19 cellular contexts compared by ENCODE assay signal in the genomic region with DNA sequence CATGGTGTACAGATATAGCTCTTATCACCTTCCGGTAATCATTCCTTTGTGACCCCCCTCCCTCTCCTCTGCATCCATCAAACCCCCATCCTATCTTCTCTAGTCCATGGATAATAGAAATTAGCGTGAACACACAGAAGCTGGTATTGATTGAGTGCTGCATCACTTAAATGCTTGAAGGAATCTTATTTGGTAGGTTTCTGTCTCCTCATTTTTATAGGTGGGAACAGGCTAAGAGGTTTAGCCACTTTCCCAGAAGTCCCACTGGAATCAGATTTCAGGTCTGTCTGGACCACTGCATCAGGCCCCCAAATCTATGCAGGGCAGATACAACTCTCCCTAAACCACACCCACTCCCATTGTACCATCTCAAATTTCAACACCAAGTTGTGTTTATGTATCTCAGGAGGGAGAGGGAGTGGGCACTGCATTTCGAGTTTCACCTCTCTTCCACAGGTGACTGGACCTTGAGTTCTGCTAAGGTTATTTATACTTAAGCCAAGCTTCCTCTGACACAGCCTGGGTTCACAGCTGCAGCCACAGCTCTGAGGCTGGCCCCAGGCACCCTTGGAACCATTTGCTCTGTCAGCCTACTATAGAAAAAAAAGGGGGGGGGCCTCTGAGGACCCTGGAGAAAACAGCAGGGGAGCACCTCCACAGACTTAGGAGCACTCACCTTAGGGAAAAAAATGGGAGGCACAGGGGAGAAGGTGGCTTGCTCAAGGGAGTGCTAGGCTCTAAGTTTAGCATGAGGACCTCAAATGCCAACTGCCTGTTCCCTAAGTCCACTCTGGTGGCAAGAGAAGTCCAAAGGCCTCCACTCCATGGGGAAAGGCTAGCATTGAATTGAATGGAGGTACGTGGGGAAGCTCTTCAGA. TPM values are rescaled to one million over a fixed set of nuclear protein-coding genes. Genes with fewer than 3 reads are reported as not detected.
A peak's percentile ranks its signal among the peaks of the same experiment; 100 is the strongest.
DNase-seq lines count a peak whose midpoint lies in the region; ATAC-seq and TF ChIP-seq lines count a peak whose summit lies in the region.
"Had no signal": no experiment of that assay in that cellular context is flagged by ENCODE, and none has a peak within 500 bp of the region (broad histone marks: within the 10 kb centered on the region; RNA-seq: fewer than 3 reads in every experiment).

No MANE protein-coding gene starts in this region.

- TF ChIP-seq CTCF in PC-3 (conservative IDR thresholded peaks at IDR 0.05; ENCODE audit: low read depth, low read length) (no peak), GM10248 (IDR thresholded peaks at IDR 0.05; ENCODE audit: control extremely low read depth, extremely low read depth, low read depth, missing control alignments) (no peak)

- peaks cover 3% of the 10 kb centered on the region for H3K36me3 Mint-ChIP-seq in CD4-positive, CD25-positive, alpha-beta regulatory T cell
- H3K36me3 Mint-ChIP-seq in memory B cell: peaks cover 3% of the 10 kb centered on the region

- peaks cover 18% of the 10 kb centered on the region for H3K4me1 ChIP-seq in CD4-positive, CD25-positive, alpha-beta regulatory T cell (ENCODE audit: control insufficient read depth, insufficient read depth, low read length, poor library complexity, severe bottlenecking)
- H3K4me1 ChIP-seq in PC-3 (ENCODE audit: insufficient read depth, low read length): peaks cover 13% of the 10 kb centered on the region; the same call in 1 of the 2 replicates

- H3K9me3 Mint-ChIP-seq in CD4-positive, CD25-positive, alpha-beta regulatory T cell: no peaks in the 10 kb centered on the region
- H3K9me3 Mint-ChIP-seq in memory B cell: no peaks in the 10 kb centered on the region
- H3K9me3 Mint-ChIP-seq in stimulated activated naive CD8-positive, alpha-beta T cell treated with anti-CD3 and anti-CD28 coated beads, Interleukin-15, amount 100 ng/mL, for 72 hours: no peaks in the 10 kb centered on the region
- H3K9me3 Mint-ChIP-seq: activated T-helper 17 cell treated with anti-CD3 and anti-CD28 coated beads, Interleukin-2, amount 50 U/mL, for 72 hours had no signal

- H3F3A ChIP-seq in PC-3 (ENCODE audit: low read length, unreplicated experiment): no peaks in the 10 kb centered on the region

- peak overlapping the region in 3 of 4 donors; percentile 28 to 80 (median 73) for H3K4me3 Mint-ChIP-seq in CD4-positive, CD25-positive, alpha-beta regulatory T cell
- H3K4me3 Mint-ChIP-seq in memory B cell: peak overlapping the region; percentile 61
- H3K4me3 Mint-ChIP-seq in stimulated activated naive CD8-positive, alpha-beta T cell treated with anti-CD3 and anti-CD28 coated beads, Interleukin-15, amount 100 ng/mL, for 72 hours: no peak overlapping the region
- H3K4me3 Mint-ChIP-seq: activated CD8-positive, alpha-beta T cell treated with anti-CD3 and anti-CD28 coated beads, Interleukin-2, amount 10 ng/mL, durations not matched to agents 7 days and 5 days had no signal

- intact Hi-C loops in PC-3 (cut with micrococcal nuclease): no loop called here

- H3K27ac ChIP-seq in CD4-positive, CD25-positive, alpha-beta regulatory T cell (ENCODE audit: insufficient read depth, low read length, poor library complexity, severe bottlenecking): peak overlapping the region; percentile 6
- H3K27ac ChIP-seq in PC-3 (ENCODE audit: low read length): no peak overlapping the region
- H3K27ac ChIP-seq: BLaER1 treated with 17β-estradiol and CSF1 and Interleukin-3, amounts not matched to agents 10 nM and 100 nM; heart right ventricle had no signal

- H3K27ac Mint-ChIP-seq in CD4-positive, CD25-positive, alpha-beta regulatory T cell: peak overlapping the region in 2 of 3 donors; percentile 80 to 86
- H3K27ac Mint-ChIP-seq in memory B cell: no peak overlapping the region
- H3K27ac Mint-ChIP-seq in stimulated activated naive CD8-positive, alpha-beta T cell treated with anti-CD3 and anti-CD28 coated beads, Interleukin-15, amount 100 ng/mL, for 72 hours: peak overlapping the region in 1 of 2 donors; percentile 44
- H3K27ac Mint-ChIP-seq: activated CD8-positive, alpha-beta T cell treated with anti-CD3 and anti-CD28 coated beads, Interleukin-2, amount 10 ng/mL, durations not matched to agents 7 days and 5 days had no signal

- no peaks in the 10 kb centered on the region for H3K36me3 ChIP-seq in CD4-positive, CD25-positive, alpha-beta regulatory T cell (ENCODE audit: control insufficient read depth, insufficient read depth, low read length)
- H3K36me3 ChIP-seq in PC-3 (ENCODE audit: low read depth, low read length): no peaks in the 10 kb centered on the region

- no peak overlapping the region for H2AFZ ChIP-seq in PC-3 (ENCODE audit: low read length)

- CTCF ChIA-PET in PC-3 (lab: Charles Lee) (no interaction called here), GM10248 (lab: Yijun Ruan, JAX) (interaction anchor here (1.1 to 1.6 kb wide), 3 partner anchors 14 to 69 kb away, joined by 3 to 5 read pairs (median 4); no protein-coding TSS in a partner anchor)

- H3K27me3 Mint-ChIP-seq in CD4-positive, CD25-positive, alpha-beta regulatory T cell: no peaks in the 10 kb centered on the region
- no peaks in the 10 kb centered on the region for H3K27me3 Mint-ChIP-seq in memory B cell
- H3K27me3 Mint-ChIP-seq in stimulated activated naive CD8-positive, alpha-beta T cell treated with anti-CD3 and anti-CD28 coated beads, Interleukin-15, amount 100 ng/mL, for 72 hours: peaks cover 6% of the 10 kb centered on the region
- H3K27me3 Mint-ChIP-seq: activated T-helper 17 cell treated with anti-CD3 and anti-CD28 coated beads, Interleukin-2, amount 50 U/mL, for 72 hours had no signal

- H3K4me1 Mint-ChIP-seq in CD4-positive, CD25-positive, alpha-beta regulatory T cell: peaks cover 4 to 37% (median 12%) of the 10 kb centered on the region in 4 donors
- H3K4me1 Mint-ChIP-seq in memory B cell: peaks cover 17% of the 10 kb centered on the region
- H3K4me1 Mint-ChIP-seq in stimulated activated naive CD8-positive, alpha-beta T cell treated with anti-CD3 and anti-CD28 coated beads, Interleukin-15, amount 100 ng/mL, for 72 hours: peaks cover 31% of the 10 kb centered on the region

- no peak for ATAC-seq in CD4-positive, CD25-positive, alpha-beta regulatory T cell (ENCODE audit: low read depth in 2 of 2)
- ATAC-seq in PC-3 (0 out of 2 replicates have a peak, but pooled peaks have one; percentile 5), memory B cell (ENCODE audit: low read depth) (no peak), HG02759 (IDR thresholded peaks at IDR 0.05; ENCODE audit: unreplicated experiment) (no peak)
- no peak for ATAC-seq in stimulated activated naive CD8-positive, alpha-beta T cell treated with anti-CD3 and anti-CD28 coated beads, Interleukin-15, amount 100 ng/mL, for 72 hours
- ATAC-seq: activated CD8-positive, alpha-beta T cell treated with anti-CD3 and anti-CD28 coated beads, Interleukin-2, amount 10 ng/mL, durations not matched to agents 7 days and 5 days; activated T-helper 17 cell treated with anti-CD3 and anti-CD28 coated beads, Interleukin-2, amount 50 U/mL, for 72 hours; heart right ventricle had no signal

- peak; percentile 31 for DNase-seq in DMS79 treated with DMSO at 0.1 percent for 48 hours (lab: John Stamatoyannopoulos, UW)
- DNase-seq in DMS79 (lab: John Stamatoyannopoulos, UW): no peak
- no peak for DNase-seq in CD4-positive, CD25-positive, alpha-beta regulatory T cell
- no peak for DNase-seq in PC-3
- no peak for DNase-seq in memory B cell (ENCODE audit: low spot score in 2 of 2)
- DNase-seq in stimulated activated naive CD8-positive, alpha-beta T cell treated with anti-CD3 and anti-CD28 coated beads, Interleukin-15, amount 100 ng/mL, for 72 hours: no peak
- no peak for DNase-seq in GM10248 (ENCODE audit: extremely low spot score)
- DNase-seq: activated CD8-positive, alpha-beta T cell treated with anti-CD3 and anti-CD28 coated beads, Interleukin-2, amount 10 ng/mL, durations not matched to agents 7 days and 5 days; amygdala; DND-41; effector CD8-positive, alpha-beta T cell; heart right ventricle; mammary epithelial cell; NCI-H1694; NCI-H345; SHP77 had no signal

- H3K79me2 ChIP-seq in PC-3 (ENCODE audit: low read length): no peaks in the 10 kb centered on the region

- no peak overlapping the region for H3K4me2 ChIP-seq in PC-3 (ENCODE audit: low read length)

- H3K4me3 ChIP-seq in CD4-positive, CD25-positive, alpha-beta regulatory T cell (ENCODE audit: low read depth, low read length): no peak overlapping the region
- H3K4me3 ChIP-seq in PC-3 (ENCODE audit: low read length): no peak overlapping the region
- H3K4me3 ChIP-seq: BLaER1 treated with 17β-estradiol and CSF1 and Interleukin-3, amounts not matched to agents 10 nM and 100 nM; heart right ventricle had no signal

- POLR2A ChIA-PET in PC-3 (lab: Charles Lee; ENCODE audit: unreplicated experiment): no interaction called here
- POLR2A ChIA-PET in GM10248 (lab: Yijun Ruan, JAX): no interaction called here

- H3K9me2 ChIP-seq in PC-3 (replicated peaks; ENCODE audit: low read length): no peaks in the 10 kb centered on the region

- no peaks in the 10 kb centered on the region for H4K20me1 ChIP-seq in PC-3 (ENCODE audit: low read length)

- H3K9ac ChIP-seq in PC-3 (ENCODE audit: low read length): no peak overlapping the region

- H3K9me3 ChIP-seq in CD4-positive, CD25-positive, alpha-beta regulatory T cell (ENCODE audit: control insufficient read depth in 2 of 2, low read length in 2 of 2): no peaks in the 10 kb centered on the region
- H3K9me3 ChIP-seq in PC-3 (ENCODE audit: low read length): no peaks in the 10 kb centered on the region
- H3K9me3 ChIP-seq: BLaER1 treated with 17β-estradiol and CSF1 and Interleukin-3, amounts not matched to agents 10 nM and 100 nM; heart right ventricle had no signal

- no peaks in the 10 kb centered on the region for H3K27me3 ChIP-seq in CD4-positive, CD25-positive, alpha-beta regulatory T cell (ENCODE audit: control insufficient read depth, insufficient read depth, low read length)
- no peaks in the 10 kb centered on the region for H3K27me3 ChIP-seq in PC-3 (ENCODE audit: low read length)
- H3K27me3 ChIP-seq: BLaER1 treated with 17β-estradiol and CSF1 and Interleukin-3, amounts not matched to agents 10 nM and 100 nM; heart right ventricle had no signal

- BruUV-seq in PC-3 (replicated peaks; lab: Mats Ljungman, UMichigan): no TSS peak

RNA-seq across cellular contexts. Expression of gene NMB, which starts 2.1 kb away (rescaled TPM):
- 2.2 TPM for total RNA-seq in CD4-positive, CD25-positive, alpha-beta regulatory T cell
- polyA plus RNA-seq in CD4-positive, CD25-positive, alpha-beta regulatory T cell: 1 to 10 TPM; 5.5 to 7.1 (median 6.7) TPM
- 20.4 and 25.9 TPM in 2 replicates for total RNA-seq in PC-3 (2014; rRNA removed)

RNA-seq across cellular contexts. Expression of gene WDR73, which starts 6.1 kb away (rescaled TPM):
- 19.6 TPM for total RNA-seq in CD4-positive, CD25-positive, alpha-beta regulatory T cell
- 10 to 100 TPM; 12.9 to 19.2 (median 16.1) TPM for polyA plus RNA-seq in CD4-positive, CD25-positive, alpha-beta regulatory T cell
- 20.8 and 29.5 TPM in 2 replicates for total RNA-seq in PC-3 (2014; rRNA removed)

RNA-seq across cellular contexts. Expression of gene SEC11A, which starts 55.8 kb away (rescaled TPM):
- total RNA-seq in CD4-positive, CD25-positive, alpha-beta regulatory T cell: 72.9 TPM
- 100 to 1,000 TPM; 152 to 186 (median 163) TPM for polyA plus RNA-seq in CD4-positive, CD25-positive, alpha-beta regulatory T cell
- 120 and 140 TPM in 2 replicates for total RNA-seq in PC-3 (2014; rRNA removed)

RNA-seq across cellular contexts. Expression of gene ZSCAN2, which starts 59.3 kb away (rescaled TPM):
- total RNA-seq in CD4-positive, CD25-positive, alpha-beta regulatory T cell: 4.8 TPM
- polyA plus RNA-seq in CD4-positive, CD25-positive, alpha-beta regulatory T cell: 10 to 100 TPM in 2 of 4 donors, 1 to 10 TPM in 2; 6.9 to 12.4 (median 9.4) TPM
- 15.0 and 18.3 TPM in 2 replicates for total RNA-seq in PC-3 (2014; rRNA removed)

Comparison
In these comparisons a context has a peak if more than half of its experiments do, and no peak if none do; other contexts are left out.
1. H3K4me3 Mint-ChIP-seq: peak in CD4-positive, CD25-positive, alpha-beta regulatory T cell (3 of 4) and memory B cell (single experiment); none in stimulated activated naive CD8-positive, alpha-beta T cell treated with anti-CD3 and anti-CD28 coated beads, Interleukin-15, amount 100 ng/mL, for 72 hours (0 of 2).